Comparison of ENCODE assay signal across 1 cellular context in genomic region chr15:73695773-73696640, GRCh38.
TF ChIP-seq lines count a peak whose summit lies in the region.

No MANE protein-coding gene starts in this region.

TF ChIP-seq in WTC11, 78 proteins besides CTCF, POLR2A, EP300 and RAD21:
- TF ChIP-seq ZNF281 (CRISPR knock-in tag; IDR thresholded peaks at IDR 0.05) = no peak
- TF ChIP-seq, protein P1, sequence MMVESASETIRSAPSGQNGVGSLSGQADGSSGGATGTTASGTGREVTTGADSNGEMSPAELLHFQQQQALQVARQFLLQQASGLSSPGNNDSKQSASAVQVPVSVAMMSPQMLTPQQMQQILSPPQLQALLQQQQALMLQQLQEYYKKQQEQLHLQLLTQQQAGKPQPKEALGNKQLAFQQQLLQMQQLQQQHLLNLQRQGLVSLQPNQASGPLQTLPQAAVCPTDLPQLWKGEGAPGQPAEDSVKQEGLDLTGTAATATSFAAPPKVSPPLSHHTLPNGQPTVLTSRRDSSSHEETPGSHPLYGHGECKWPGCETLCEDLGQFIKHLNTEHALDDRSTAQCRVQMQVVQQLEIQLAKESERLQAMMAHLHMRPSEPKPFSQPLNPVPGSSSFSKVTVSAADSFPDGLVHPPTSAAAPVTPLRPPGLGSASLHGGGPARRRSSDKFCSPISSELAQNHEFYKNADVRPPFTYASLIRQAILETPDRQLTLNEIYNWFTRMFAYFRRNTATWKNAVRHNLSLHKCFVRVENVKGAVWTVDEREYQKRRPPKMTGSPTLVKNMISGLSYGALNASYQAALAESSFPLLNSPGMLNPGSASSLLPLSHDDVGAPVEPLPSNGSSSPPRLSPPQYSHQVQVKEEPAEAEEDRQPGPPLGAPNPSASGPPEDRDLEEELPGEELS (CRISPR knock-in tag; IDR thresholded peaks at IDR 0.05) = no peak
- TF ChIP-seq JAZF1 (CRISPR knock-in tag; IDR thresholded peaks at IDR 0.05) = no peak
